8 cellular contexts compared by ENCODE assay signal in genomic region chr22:41479671-41480396, GRCh38. TPM values are rescaled to one million over a fixed set of nuclear protein-coding genes. Genes with fewer than 3 reads are reported as not detected.
DNase-seq lines count a peak whose midpoint lies in the region; ATAC-seq and TF ChIP-seq lines count a peak whose summit lies in the region.

No MANE protein-coding gene starts in this region.

- no peaks in the 10 kb centered on the region for H3K9me3 Mint-ChIP-seq in progenitor cell of endocrine pancreas (ENCODE audit: low read depth)

- no peaks in the 10 kb centered on the region for H3K4me1 Mint-ChIP-seq in progenitor cell of endocrine pancreas (ENCODE audit: low read depth)

- H3K9me3 ChIP-seq in OCI-LY3 (ENCODE audit: insufficient read depth, low read length) = no peaks in the 10 kb centered on the region

- H3K4me3 Mint-ChIP-seq in progenitor cell of endocrine pancreas (ENCODE audit: low read depth) = no peak overlapping the region

- H3K4me1 ChIP-seq in OCI-LY3 (ENCODE audit: low read length) = peaks cover 26% of the 10 kb centered on the region

- peaks cover 29% of the 10 kb centered on the region for H4K20me1 ChIP-seq in OCI-LY3 (ENCODE audit: insufficient read depth, low read length)

- no peak overlapping the region for H3K4me3 ChIP-seq in BJ (ENCODE audit: low read depth, low read length)
- H3K4me3 ChIP-seq in OCI-LY3 (ENCODE audit: low read length) = no peak overlapping the region

- H3K27me3 ChIP-seq in BJ (ENCODE audit: control insufficient read depth, insufficient read depth, low read length) (no peaks in the 10 kb centered on the region), OCI-LY3 (ENCODE audit: low read depth, low read length) (no peaks in the 10 kb centered on the region)

- H3K9ac ChIP-seq in OCI-LY3 (ENCODE audit: low read length) = no peak overlapping the region

- H3K36me3 ChIP-seq in BJ (ENCODE audit: control insufficient read depth, insufficient read depth, low read length) (no peaks in the 10 kb centered on the region), OCI-LY3 (replicated peaks; ENCODE audit: low read depth, low read length) (peaks cover 6% of the 10 kb centered on the region)

- H3K27me3 Mint-ChIP-seq in progenitor cell of endocrine pancreas = no peaks in the 10 kb centered on the region

- CTCF ChIA-PET in BJ (lab: Yijun Ruan, JAX) = interaction anchor here (0.9 to 4.2 kb wide), 5 partner anchors 12 to 76 kb away, joined by 3 to 17 read pairs (median 5); no protein-coding TSS in a partner anchor

- DNase-seq in BJ (ENCODE audit: low read depth) (no peak), fibroblast of the conjunctiva (ENCODE audit: low read depth) (peak; percentile 81), posterior cingulate gyrus (peak in 9 of 10 donors; percentile 39 to 91 (median 60)), progenitor cell of endocrine pancreas (ENCODE audit: low spot score, unreplicated experiment) (no peak), NCI-H526 (lab: John Stamatoyannopoulos, UW) (no peak)

- no peak overlapping the region for H3K27ac Mint-ChIP-seq in progenitor cell of endocrine pancreas

- intact Hi-C loops in posterior cingulate gyrus (cut with DNase I) = loop anchor here (5.0 kb wide), 1 partner anchor 37 kb away; no protein-coding TSS in a partner anchor

- no peak for ATAC-seq in HG03565 (IDR thresholded peaks at IDR 0.05; ENCODE audit: unreplicated experiment)
- no peak for ATAC-seq in GM21423 (IDR thresholded peaks at IDR 0.05; ENCODE audit: unreplicated experiment)

- TF ChIP-seq CTCF in BJ (IDR thresholded peaks at IDR 0.05; ENCODE audit: insufficient read depth, low read depth, low read length) (0 out of 2 replicates have a peak, but pooled peaks have one; percentile 4), OCI-LY3 (IDR thresholded peaks at IDR 0.05; ENCODE audit: low read depth, low read length) (no peak), progenitor cell of endocrine pancreas (IDR thresholded peaks at IDR 0.05; ENCODE audit: unreplicated experiment) (no peak)

- no peak overlapping the region for H2AFZ ChIP-seq in OCI-LY3 (ENCODE audit: low read depth, low read length)

- H3K79me2 ChIP-seq in OCI-LY3 (ENCODE audit: low read length) = peaks cover 87% of the 10 kb centered on the region

- no peak overlapping the region; the same call in 1 of the 2 replicates for H3K4me2 ChIP-seq in OCI-LY3 (ENCODE audit: low read length)

- H3K36me3 Mint-ChIP-seq in progenitor cell of endocrine pancreas (ENCODE audit: insufficient read depth) = no peaks in the 10 kb centered on the region

- POLR2A ChIA-PET in BJ (lab: Charles Lee) = no interaction called here

- H3K27ac ChIP-seq in OCI-LY3 (ENCODE audit: low read length) = peak overlapping the region; percentile 79; the same call in 1 of the 2 replicates

RNA-seq across cellular contexts. Expression of gene ACO2, which starts 10.9 kb away (rescaled TPM):
- polyA plus RNA-seq in BJ (2011; rRNA removed) = 20.5 and 60.5 TPM in 2 replicates
- 29.4 and 44.6 TPM in 2 replicates for polyA minus RNA-seq in BJ (2011; rRNA and poly(A)+ RNA removed)
- 67.4 and 69.7 TPM in 2 replicates for total RNA-seq in progenitor cell of endocrine pancreas

RNA-seq across cellular contexts. Expression of gene PHF5A, which starts 11.3 kb away (rescaled TPM):
- 44.3 and 57.9 TPM in 2 replicates for polyA plus RNA-seq in BJ (2011; rRNA removed)
- polyA minus RNA-seq in BJ (2011; rRNA and poly(A)+ RNA removed) = 14.3 and 18.3 TPM in 2 replicates
- 44.3 and 52.9 TPM in 2 replicates for total RNA-seq in progenitor cell of endocrine pancreas

RNA-seq across cellular contexts. Expression of gene TOB2, which starts 33.2 kb away (rescaled TPM):
- polyA plus RNA-seq in BJ (2011; rRNA removed) = 16.6 and 24.3 TPM in 2 replicates
- polyA minus RNA-seq in BJ (2011; rRNA and poly(A)+ RNA removed) = 25.6 and 27.3 TPM in 2 replicates
- total RNA-seq in progenitor cell of endocrine pancreas = 66.9 and 72.4 TPM in 2 replicates

Comparison
In these comparisons a context has a peak if more than half of its experiments do, and no peak if none do; other contexts are left out.
1. DNase-seq: peak in fibroblast of the conjunctiva (single experiment) and posterior cingulate gyrus (9 of 10); none in BJ (single experiment), progenitor cell of endocrine pancreas (single experiment) and NCI-H526 (0 of 2).